10 cellular contexts compared by ENCODE assay signal in genomic region chr2:85861180-85861579, GRCh38. TPM values are rescaled to one million over a fixed set of nuclear protein-coding genes. Genes with fewer than 3 reads are reported as not detected.
A peak's percentile ranks its signal among the peaks of the same experiment; 100 is the strongest.
DNase-seq lines count a peak whose midpoint lies in the region; ATAC-seq, FAIRE-seq and TF ChIP-seq lines count a peak whose summit lies in the region.
"Had no signal": no experiment of that assay in that cellular context is flagged by ENCODE, and none has a peak within 500 bp of the region (broad histone marks: within the 10 kb centered on the region; RNA-seq: fewer than 3 reads in every experiment).

No MANE protein-coding gene starts in this region.

- no peak overlapping the region for H3K4me3 ChIP-seq in small intestine (ENCODE audit: low read depth in 1 of 2, low read length in 2 of 2)

- WGBS in small intestine, 3 donors: 11 to 29% (median 23%) methylated on average over 1 of the region's 1 CpG

- H3K9me3 ChIP-seq in small intestine (ENCODE audit: control insufficient read depth, low read depth): no peaks in the 10 kb centered on the region

- peaks cover 0 to 3% of the 10 kb centered on the region in 2 donors for H3K4me1 ChIP-seq in small intestine (ENCODE audit: control insufficient read depth in 2 of 2, insufficient read depth in 1 of 2, low read depth in 1 of 2, low read length in 1 of 2)

- H3K4me3 Mint-ChIP-seq in activated CD8-positive, alpha-beta memory T cell treated with anti-CD3 and anti-CD28 coated beads, Interleukin-2, amount 10 ng/mL, durations not matched to agents 7 days and 5 days: peak overlapping the region; percentile 61
- H3K4me3 Mint-ChIP-seq in activated CD8-positive, alpha-beta T cell treated with anti-CD3 and anti-CD28 coated beads, Interleukin-2, amount 10 ng/mL, durations not matched to agents 7 days and 5 days: peak overlapping the region; percentile 42
- no peak overlapping the region for H3K4me3 Mint-ChIP-seq in glutamatergic neuron (ENCODE audit: unreplicated experiment)

- peaks cover 0 to 5% of the 10 kb centered on the region in 2 donors for H3K36me3 ChIP-seq in small intestine (ENCODE audit: control insufficient read depth in 2 of 2, insufficient read depth in 2 of 2, low read length in 2 of 2)

- CTCF ChIA-PET in activated CD8-positive, alpha-beta memory T cell treated with anti-CD3 and anti-CD28 coated beads, Interleukin-2, amount 10 ng/mL, durations not matched to agents 7 days and 5 days (lab: Charles Lee): interaction anchor here (0.8 to 1.2 kb wide), 4 partner anchors 9 to 47 kb away, joined by 3 to 4 read pairs (median 3); no protein-coding TSS in a partner anchor
- CTCF ChIA-PET in activated CD8-positive, alpha-beta T cell treated with anti-CD3 and anti-CD28 coated beads, Interleukin-2, amount 10 ng/mL, durations not matched to agents 7 days and 5 days (lab: Charles Lee): interaction anchor here (0.7 to 1.9 kb wide), 2 partner anchors 27 kb away, joined by 4 to 7 read pairs; no protein-coding TSS in a partner anchor

- peak; percentile 73 for ATAC-seq in activated CD8-positive, alpha-beta memory T cell treated with anti-CD3 and anti-CD28 coated beads, Interleukin-2, amount 10 ng/mL, durations not matched to agents 7 days and 5 days
- peak; percentile 53 for ATAC-seq in HG02981 (IDR thresholded peaks at IDR 0.05; ENCODE audit: unreplicated experiment)
- ATAC-seq in activated CD8-positive, alpha-beta T cell treated with anti-CD3 and anti-CD28 coated beads, Interleukin-2, amount 10 ng/mL, durations not matched to agents 7 days and 5 days: peak; percentile 67
- no peak for ATAC-seq in GM21423 (IDR thresholded peaks at IDR 0.05; ENCODE audit: unreplicated experiment)

- TF ChIP-seq CTCF in glutamatergic neuron (IDR thresholded peaks at IDR 0.05; ENCODE audit: partially characterized antibody, unreplicated experiment): no peak

- peaks cover 58% of the 10 kb centered on the region for H3K36me3 Mint-ChIP-seq in activated CD8-positive, alpha-beta memory T cell treated with anti-CD3 and anti-CD28 coated beads, Interleukin-2, amount 10 ng/mL, durations not matched to agents 7 days and 5 days
- H3K36me3 Mint-ChIP-seq in activated CD8-positive, alpha-beta T cell treated with anti-CD3 and anti-CD28 coated beads, Interleukin-2, amount 10 ng/mL, durations not matched to agents 7 days and 5 days (ENCODE audit: low read depth): peaks cover 55% of the 10 kb centered on the region
- H3K36me3 Mint-ChIP-seq in glutamatergic neuron (ENCODE audit: unreplicated experiment): peaks cover 5% of the 10 kb centered on the region

- no peak for DNase-seq in activated CD8-positive, alpha-beta memory T cell treated with anti-CD3 and anti-CD28 coated beads, Interleukin-2, amount 10 ng/mL, durations not matched to agents 7 days and 5 days
- no peak for DNase-seq in activated CD8-positive, alpha-beta memory T cell treated with anti-CD3 and anti-CD28 coated beads, Interleukin-2, amount 50 U/mL, for 4 hours
- no peak for DNase-seq in activated CD8-positive, alpha-beta T cell treated with anti-CD3 and anti-CD28 coated beads, Interleukin-2, amount 10 ng/mL, durations not matched to agents 7 days and 5 days
- DNase-seq in small intestine (peak; percentile 20), glutamatergic neuron (no peak), cortex of kidney (lab: John Stamatoyannopoulos, UW) (no peak)
- DNase-seq: activated CD8-positive, alpha-beta memory T cell treated with anti-CD3 and anti-CD28 coated beads, Interleukin-2, amount 50 U/mL, for 48 hours; NCI-H1048 had no signal

- H3K27me3 ChIP-seq in small intestine (ENCODE audit: control insufficient read depth in 2 of 2, insufficient read depth in 2 of 2, low read length in 2 of 2): no peaks in the 10 kb centered on the region

- H3K4me1 Mint-ChIP-seq in activated CD8-positive, alpha-beta memory T cell treated with anti-CD3 and anti-CD28 coated beads, Interleukin-2, amount 10 ng/mL, durations not matched to agents 7 days and 5 days: peaks cover 66% of the 10 kb centered on the region
- H3K4me1 Mint-ChIP-seq in activated CD8-positive, alpha-beta T cell treated with anti-CD3 and anti-CD28 coated beads, Interleukin-2, amount 10 ng/mL, durations not matched to agents 7 days and 5 days (ENCODE audit: low read depth): peaks cover 49% of the 10 kb centered on the region
- H3K4me1 Mint-ChIP-seq in glutamatergic neuron (ENCODE audit: low read depth, unreplicated experiment): peaks cover 5% of the 10 kb centered on the region

- H3K9me3 Mint-ChIP-seq in activated CD8-positive, alpha-beta memory T cell treated with anti-CD3 and anti-CD28 coated beads, Interleukin-2, amount 10 ng/mL, durations not matched to agents 7 days and 5 days (ENCODE audit: low read depth): no peaks in the 10 kb centered on the region
- H3K9me3 Mint-ChIP-seq in activated CD8-positive, alpha-beta T cell treated with anti-CD3 and anti-CD28 coated beads, Interleukin-2, amount 10 ng/mL, durations not matched to agents 7 days and 5 days (ENCODE audit: insufficient read depth): no peaks in the 10 kb centered on the region
- H3K9me3 Mint-ChIP-seq in glutamatergic neuron (ENCODE audit: unreplicated experiment): no peaks in the 10 kb centered on the region

- no peak for FAIRE-seq in small intestine (lab: Jason Lieb, UNC)

- peak overlapping the region; percentile 91 for H3K27ac Mint-ChIP-seq in activated CD8-positive, alpha-beta memory T cell treated with anti-CD3 and anti-CD28 coated beads, Interleukin-2, amount 10 ng/mL, durations not matched to agents 7 days and 5 days
- peak overlapping the region; percentile 81 for H3K27ac Mint-ChIP-seq in activated CD8-positive, alpha-beta T cell treated with anti-CD3 and anti-CD28 coated beads, Interleukin-2, amount 10 ng/mL, durations not matched to agents 7 days and 5 days
- H3K27ac Mint-ChIP-seq in glutamatergic neuron (ENCODE audit: unreplicated experiment): no peak overlapping the region

- no peaks in the 10 kb centered on the region for H3K27me3 Mint-ChIP-seq in activated CD8-positive, alpha-beta memory T cell treated with anti-CD3 and anti-CD28 coated beads, Interleukin-2, amount 10 ng/mL, durations not matched to agents 7 days and 5 days
- H3K27me3 Mint-ChIP-seq in activated CD8-positive, alpha-beta T cell treated with anti-CD3 and anti-CD28 coated beads, Interleukin-2, amount 10 ng/mL, durations not matched to agents 7 days and 5 days (ENCODE audit: low read depth): no peaks in the 10 kb centered on the region
- no peaks in the 10 kb centered on the region for H3K27me3 Mint-ChIP-seq in glutamatergic neuron (ENCODE audit: unreplicated experiment)

- POLR2A ChIA-PET in activated CD8-positive, alpha-beta T cell treated with anti-CD3 and anti-CD28 coated beads, Interleukin-2, amount 10 ng/mL, durations not matched to agents 7 days and 5 days (lab: Charles Lee): no interaction called here

- H3K27ac ChIP-seq in small intestine (ENCODE audit: low read depth in 1 of 2, low read length in 1 of 2): peak overlapping the region in 1 of 2 donors; percentile 8

RNA-seq across cellular contexts. Expression of gene ST3GAL5, which starts 27.6 kb away (rescaled TPM):
- total RNA-seq in activated CD8-positive, alpha-beta memory T cell treated with anti-CD3 and anti-CD28 coated beads, Interleukin-2, amount 10 ng/mL, durations not matched to agents 7 days and 5 days: 10 to 100 TPM; 73.9 to 74.0 TPM
- total RNA-seq in activated CD8-positive, alpha-beta T cell treated with anti-CD3 and anti-CD28 coated beads, Interleukin-2, amount 10 ng/mL, durations not matched to agents 7 days and 5 days: 10 to 100 TPM; 43.4 to 46.7 TPM
- 1 to 10 TPM; 1.6 to 5.2 (median 2.0) TPM for polyA plus RNA-seq in small intestine
- 46.5 TPM for total RNA-seq in glutamatergic neuron (ENCODE audit: unreplicated experiment)
